In genomic region chr7:121748546-121748945, GRCh38 we compare ENCODE assay signal across 9 cellular contexts.
"Had no signal": no experiment of that assay in that cellular context is flagged by ENCODE, and none has a peak within 500 bp of the region (broad histone marks: within the 10 kb centered on the region; RNA-seq: fewer than 3 reads in every experiment).

No MANE protein-coding gene starts in this region.

- H3K4me3 Mint-ChIP-seq: HFFc6 had no signal

- H2AFZ ChIP-seq: GM23248 had no signal

- H3K27ac ChIP-seq: GM23248 had no signal

- DNase-seq: GM23248, GOT3, H7, HFFc6, IMR-90, KG1 had no signal

- FAIRE-seq: HTR-8/SVneo, K562 had no signal

- H3K9me3 Mint-ChIP-seq: HFFc6 had no signal

- H3K4me3 ChIP-seq: GM23248, K562 had no signal

- ATAC-seq: HCT116, K562 had no signal

- H3K27ac Mint-ChIP-seq: HFFc6 had no signal

- H3K9ac ChIP-seq: GM23248 had no signal
